15 cellular contexts compared by ENCODE assay signal in genomic region chr5:94422819-94423218, GRCh38.
DNase-seq lines count a peak whose midpoint lies in the region; ATAC-seq and TF ChIP-seq lines count a peak whose summit lies in the region.
"Had no signal": no experiment of that assay in that cellular context is flagged by ENCODE, and none has a peak within 500 bp of the region (broad histone marks: within the 10 kb centered on the region; RNA-seq: fewer than 3 reads in every experiment).

No MANE protein-coding gene starts in this region.

- no peaks in the 10 kb centered on the region for H3F3A ChIP-seq in GM23338 (replicated peaks; ENCODE audit: low read depth)

- H3K79me2 ChIP-seq in GM23338 (replicated peaks; ENCODE audit: insufficient read depth): no peaks in the 10 kb centered on the region

- DNase-seq in A673 (ENCODE audit: low spot score) (peak; percentile 35), GM23338 (ENCODE audit: low spot score) (peak; percentile 14), RWPE2 (ENCODE audit: low spot score) (no peak), foreskin fibroblast (peak; percentile 36 to 61), DMS114 treated with DMSO at 0.1 percent for 48 hours (lab: John Stamatoyannopoulos, UW; ENCODE audit: unreplicated experiment) (no peak), GM19238 (ENCODE audit: insufficient read length, low spot score) (no peak)
- DNase-seq in effector memory CD4-positive, alpha-beta T cell: no peak
- DNase-seq: activated CD4-positive, alpha-beta T cell treated with anti-CD3 and anti-CD28 coated beads, Interleukin-2, amount 10 ng/mL, durations not matched to agents 7 days and 5 days; adrenal gland; COR-L47; MG63 had no signal

- TF ChIP-seq CTCF in A673 (conservative IDR thresholded peaks at IDR 0.05; ENCODE audit: low read depth, low read length) (no peak), GM23338 (conservative IDR thresholded peaks at IDR 0.05; ENCODE audit: low read depth in 2 of 2) (no peak), RWPE2 (IDR thresholded peaks at IDR 0.05; ENCODE audit: poor library complexity, severe bottlenecking) (no peak), foreskin fibroblast (IDR thresholded peaks at IDR 0.05; ENCODE audit: low read depth, low read length) (no peak)

- ATAC-seq in GM23338 (peak; percentile 56; the same call in 2 of the 3 replicates), RWPE2 (ENCODE audit: low read depth) (peak; percentile 100), HG03457 (IDR thresholded peaks at IDR 0.05; ENCODE audit: unreplicated experiment) (no peak)
- ATAC-seq: Panc1 had no signal

- H3K9me3 ChIP-seq in A673 (ENCODE audit: low read depth, low read length, poor library complexity, severe bottlenecking): no peaks in the 10 kb centered on the region
- no peaks in the 10 kb centered on the region for H3K9me3 ChIP-seq in RWPE2 (ENCODE audit: severe bottlenecking)
- H3K9me3 ChIP-seq in effector memory CD4-positive, alpha-beta T cell (ENCODE audit: control insufficient read depth, low read length): no peaks in the 10 kb centered on the region
- H3K9me3 ChIP-seq: adrenal gland, esophagus muscularis mucosa, MG63 had no signal

- H3K27ac ChIP-seq in A673 (ENCODE audit: low read depth, low read length, poor library complexity, severe bottlenecking) (no peak overlapping the region), GM23338 (ENCODE audit: low read depth) (no peak overlapping the region), RWPE2 (ENCODE audit: poor library complexity, severe bottlenecking) (peak overlapping the region; percentile 17)
- no peak overlapping the region for H3K27ac ChIP-seq in effector memory CD4-positive, alpha-beta T cell (ENCODE audit: insufficient read depth, low read length, poor library complexity, severe bottlenecking)
- H3K27ac ChIP-seq: adrenal gland, esophagus muscularis mucosa had no signal

- no peak overlapping the region for H3K4me3 Mint-ChIP-seq in GM23338
- H3K4me3 Mint-ChIP-seq: activated CD4-positive, alpha-beta T cell treated with anti-CD3 and anti-CD28 coated beads, Interleukin-2, amount 10 ng/mL, durations not matched to agents 7 days and 5 days; memory B cell had no signal

- H2AFZ ChIP-seq in GM23338: no peak overlapping the region

- no peaks in the 10 kb centered on the region for H3K9me2 ChIP-seq in GM23338 (ENCODE audit: insufficient read depth)

- intact Hi-C loops in A673 (cut with micrococcal nuclease; ENCODE audit: unreplicated experiment): no loop called here

- H4K20me1 ChIP-seq in GM23338 (replicated peaks; ENCODE audit: insufficient read depth): no peaks in the 10 kb centered on the region

- CTCF ChIA-PET in A673 (lab: Charles Lee): no interaction called here

- H3K36me3 ChIP-seq in A673 (ENCODE audit: insufficient read depth, low read length, poor library complexity, severe bottlenecking): no peaks in the 10 kb centered on the region
- H3K36me3 ChIP-seq in GM23338 (ENCODE audit: insufficient read depth): no peaks in the 10 kb centered on the region
- no peaks in the 10 kb centered on the region for H3K36me3 ChIP-seq in RWPE2 (ENCODE audit: low read depth)
- no peaks in the 10 kb centered on the region for H3K36me3 ChIP-seq in effector memory CD4-positive, alpha-beta T cell (ENCODE audit: control insufficient read depth, insufficient read depth, low read length)
- H3K36me3 ChIP-seq: adrenal gland, esophagus muscularis mucosa, MG63 had no signal

- H3K27me3 Mint-ChIP-seq in GM23338 (ENCODE audit: insufficient read depth, low read depth, poor library complexity): no peaks in the 10 kb centered on the region
- H3K27me3 Mint-ChIP-seq: activated CD4-positive, alpha-beta T cell treated with anti-CD3 and anti-CD28 coated beads, Interleukin-2, amount 10 ng/mL, durations not matched to agents 7 days and 5 days; memory B cell had no signal

- no TSS peak for BruUV-seq in A673 (replicated peaks; lab: Mats Ljungman, UMichigan)

- no peaks in the 10 kb centered on the region for H3K4me1 ChIP-seq in A673 (ENCODE audit: insufficient read depth, low read length, poor library complexity, severe bottlenecking)
- H3K4me1 ChIP-seq in GM23338 (ENCODE audit: insufficient read depth): peaks cover 2% of the 10 kb centered on the region; the same call in 1 of the 2 replicates
- peaks cover 12% of the 10 kb centered on the region for H3K4me1 ChIP-seq in RWPE2 (ENCODE audit: insufficient read depth, poor library complexity, severe bottlenecking)
- H3K4me1 ChIP-seq in effector memory CD4-positive, alpha-beta T cell (ENCODE audit: control insufficient read depth, insufficient read depth, low read length, poor library complexity, severe bottlenecking): no peaks in the 10 kb centered on the region
- H3K4me1 ChIP-seq: adrenal gland, esophagus muscularis mucosa had no signal

- POLR2A ChIA-PET in A673 (lab: Charles Lee; ENCODE audit: low non-redundant PET): no interaction called here

- H3K27ac Mint-ChIP-seq in GM23338: no peak overlapping the region
- H3K27ac Mint-ChIP-seq: activated CD4-positive, alpha-beta T cell treated with anti-CD3 and anti-CD28 coated beads, Interleukin-2, amount 10 ng/mL, durations not matched to agents 7 days and 5 days; memory B cell had no signal

- H3K4me3 ChIP-seq in A673 (ENCODE audit: low read depth, low read length, poor library complexity, severe bottlenecking) (no peak overlapping the region), GM23338 (no peak overlapping the region), RWPE2 (ENCODE audit: severe bottlenecking) (no peak overlapping the region), foreskin fibroblast (ENCODE audit: low read depth in 1 of 2, low read length in 2 of 2) (no peak overlapping the region)
- no peak overlapping the region for H3K4me3 ChIP-seq in effector memory CD4-positive, alpha-beta T cell (ENCODE audit: insufficient read depth, low read depth, low read length, poor library complexity, severe bottlenecking)
- H3K4me3 ChIP-seq: adrenal gland, esophagus muscularis mucosa, MG63 had no signal

- no peaks in the 10 kb centered on the region for H3K27me3 ChIP-seq in A673 (replicated peaks; ENCODE audit: insufficient read depth, low read depth, low read length, poor library complexity)
- H3K27me3 ChIP-seq in GM23338 (ENCODE audit: insufficient read depth): no peaks in the 10 kb centered on the region
- H3K27me3 ChIP-seq in RWPE2 (ENCODE audit: insufficient read depth, poor library complexity, severe bottlenecking): no peaks in the 10 kb centered on the region
- H3K27me3 ChIP-seq in effector memory CD4-positive, alpha-beta T cell (replicated peaks; ENCODE audit: control insufficient read depth, insufficient read depth, low read length, poor library complexity, severe bottlenecking): no peaks in the 10 kb centered on the region
- H3K27me3 ChIP-seq: adrenal gland, esophagus muscularis mucosa, MG63 had no signal

- no peaks in the 10 kb centered on the region for H3K9me3 Mint-ChIP-seq in GM23338

- H3K36me3 Mint-ChIP-seq in GM23338 (ENCODE audit: low read depth): no peaks in the 10 kb centered on the region

- no peak overlapping the region for H3K4me2 ChIP-seq in GM23338

- H3K4me1 Mint-ChIP-seq in GM23338: peaks cover 10% of the 10 kb centered on the region
- H3K4me1 Mint-ChIP-seq: activated CD4-positive, alpha-beta T cell treated with anti-CD3 and anti-CD28 coated beads, Interleukin-2, amount 10 ng/mL, durations not matched to agents 7 days and 5 days; memory B cell had no signal

TF ChIP-seq in GM23338, 12 proteins besides CTCF, POLR2A, EP300 and RAD21:
- TF ChIP-seq EZH2 (IDR thresholded peaks at IDR 0.05; ENCODE audit: low read depth, unreplicated experiment) (no peak), CREB1 (CRISPR knock-in tag; IDR thresholded peaks at IDR 0.05; ENCODE audit: low read depth) (no peak), EZH2phosphoT487 (IDR thresholded peaks at IDR 0.05; ENCODE audit: unreplicated experiment) (no peak), POLR2AphosphoS5 (IDR thresholded peaks at IDR 0.05; ENCODE audit: low read depth) (no peak), ETS1 (IDR thresholded peaks at IDR 0.05) (no peak)

Comparison
In these comparisons a context has a peak if more than half of its experiments do, and no peak if none do; other contexts are left out.
1. DNase-seq: peak in A673 (single experiment), GM23338 (single experiment) and foreskin fibroblast (2 of 2); none in RWPE2 (single experiment), effector memory CD4-positive, alpha-beta T cell (0 of 3), DMS114 treated with DMSO at 0.1 percent for 48 hours (single experiment) and GM19238 (single experiment).